Comparison of ENCODE assay signal across 18 cellular contexts in genomic region chr3:155702745-155703581, GRCh38. TPM values are rescaled to one million over a fixed set of nuclear protein-coding genes. Genes with fewer than 3 reads are reported as not detected.
"Had no signal": no experiment of that assay in that cellular context is flagged by ENCODE, and none has a peak within 500 bp of the region (broad histone marks: within the 10 kb centered on the region; RNA-seq: fewer than 3 reads in every experiment).

No MANE protein-coding gene starts in this region.

- DNase-seq: activated CD4-positive, alpha-beta T cell treated with anti-CD3 and anti-CD28 coated beads for 1 hour; activated CD4-positive, alpha-beta T cell treated with anti-CD3 and anti-CD28 coated beads, Interleukin-2, amount 50 U/mL, for 4 hours; activated naive CD4-positive, alpha-beta T cell treated with anti-CD3 and anti-CD28 coated beads for 36 hours; activated naive CD8-positive, alpha-beta T cell treated with anti-CD3 and anti-CD28 coated beads, Interleukin-2, amount 50 U/mL, for 24 hours; effector memory CD8-positive, alpha-beta T cell; foreskin melanocyte; head of caudate nucleus; immature natural killer cell; midbrain; ovary; stimulated activated CD4-positive, alpha-beta T cell treated with anti-CD3 and anti-CD28 coated beads, Interleukin-15, amount 100 ng/mL, for 24 hours; stimulated activated CD4-positive, alpha-beta T cell treated with anti-CD3 and anti-CD28 coated beads, Interleukin-4, amount 100 ng/mL, for 1 hour; stimulated activated naive CD4-positive, alpha-beta T cell; T-helper 9 cell; transverse colon had no signal

- H3K4me3 ChIP-seq: ascending aorta, ovary, skin epidermis, transverse colon had no signal

- H3K9me3 ChIP-seq: ascending aorta, ovary, transverse colon had no signal

- H3K27ac ChIP-seq: ascending aorta, ovary, skin epidermis, transverse colon had no signal

- H3K27me3 ChIP-seq: ascending aorta, ovary, transverse colon had no signal

- H3K36me3 ChIP-seq: ascending aorta, ovary, transverse colon had no signal

- H3K4me1 ChIP-seq: ascending aorta, transverse colon had no signal

- ATAC-seq: activated naive CD8-positive, alpha-beta T cell treated with anti-CD3 and anti-CD28 coated beads, Interleukin-2, amount 50 U/mL, for 24 hours; effector memory CD8-positive, alpha-beta T cell had no signal

RNA-seq across cellular contexts. Expression of gene PLCH1, which starts 41.9 kb away (rescaled TPM):
- total RNA-seq: ascending aorta, lung microvascular endothelial cell had no signal
